1 cellular context compared by ENCODE assay signal in the genomic region with DNA sequence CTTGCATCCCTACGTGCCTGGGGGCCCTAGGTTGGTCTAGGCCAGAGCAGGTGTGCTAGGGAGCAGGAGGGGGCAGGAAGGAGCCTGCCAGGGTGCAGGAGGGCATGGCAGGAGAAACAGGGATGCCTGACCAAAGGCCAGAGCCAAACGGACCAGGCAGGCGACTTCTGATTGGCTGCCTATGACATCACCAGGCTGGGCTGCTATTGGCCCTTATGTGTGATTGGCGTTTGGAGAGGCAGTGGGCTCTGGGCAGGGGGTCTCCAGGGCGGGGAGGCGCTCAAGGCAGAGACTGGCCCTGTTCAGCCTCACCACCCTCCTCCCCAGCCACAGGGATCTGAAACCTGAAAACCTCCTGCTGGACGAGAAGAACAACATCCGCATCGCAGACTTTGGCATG.
TF ChIP-seq lines count a peak whose summit lies in the region.

No MANE protein-coding gene starts in this region.

TF ChIP-seq in GM12878, 131 proteins besides CTCF, POLR2A, EP300 and RAD21:
- TF ChIP-seq, protein P1, sequence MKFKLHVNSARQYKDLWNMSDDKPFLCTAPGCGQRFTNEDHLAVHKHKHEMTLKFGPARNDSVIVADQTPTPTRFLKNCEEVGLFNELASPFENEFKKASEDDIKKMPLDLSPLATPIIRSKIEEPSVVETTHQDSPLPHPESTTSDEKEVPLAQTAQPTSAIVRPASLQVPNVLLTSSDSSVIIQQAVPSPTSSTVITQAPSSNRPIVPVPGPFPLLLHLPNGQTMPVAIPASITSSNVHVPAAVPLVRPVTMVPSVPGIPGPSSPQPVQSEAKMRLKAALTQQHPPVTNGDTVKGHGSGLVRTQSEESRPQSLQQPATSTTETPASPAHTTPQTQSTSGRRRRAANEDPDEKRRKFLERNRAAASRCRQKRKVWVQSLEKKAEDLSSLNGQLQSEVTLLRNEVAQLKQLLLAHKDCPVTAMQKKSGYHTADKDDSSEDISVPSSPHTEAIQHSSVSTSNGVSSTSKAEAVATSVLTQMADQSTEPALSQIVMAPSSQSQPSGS (IDR thresholded peaks at IDR 0.05; ENCODE audit: low read length), result peak; percentile 64
- no peak for TF ChIP-seq RUNX3 (IDR thresholded peaks at IDR 0.05; ENCODE audit: low read length)
- TF ChIP-seq, protein P2, sequence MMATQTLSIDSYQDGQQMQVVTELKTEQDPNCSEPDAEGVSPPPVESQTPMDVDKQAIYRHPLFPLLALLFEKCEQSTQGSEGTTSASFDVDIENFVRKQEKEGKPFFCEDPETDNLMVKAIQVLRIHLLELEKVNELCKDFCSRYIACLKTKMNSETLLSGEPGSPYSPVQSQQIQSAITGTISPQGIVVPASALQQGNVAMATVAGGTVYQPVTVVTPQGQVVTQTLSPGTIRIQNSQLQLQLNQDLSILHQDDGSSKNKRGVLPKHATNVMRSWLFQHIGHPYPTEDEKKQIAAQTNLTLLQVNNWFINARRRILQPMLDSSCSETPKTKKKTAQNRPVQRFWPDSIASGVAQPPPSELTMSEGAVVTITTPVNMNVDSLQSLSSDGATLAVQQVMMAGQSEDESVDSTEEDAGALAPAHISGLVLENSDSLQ (IDR thresholded peaks at IDR 0.05), result peak; percentile 49
